ENCODE assay signal across 9 cellular contexts in the genomic region with DNA sequence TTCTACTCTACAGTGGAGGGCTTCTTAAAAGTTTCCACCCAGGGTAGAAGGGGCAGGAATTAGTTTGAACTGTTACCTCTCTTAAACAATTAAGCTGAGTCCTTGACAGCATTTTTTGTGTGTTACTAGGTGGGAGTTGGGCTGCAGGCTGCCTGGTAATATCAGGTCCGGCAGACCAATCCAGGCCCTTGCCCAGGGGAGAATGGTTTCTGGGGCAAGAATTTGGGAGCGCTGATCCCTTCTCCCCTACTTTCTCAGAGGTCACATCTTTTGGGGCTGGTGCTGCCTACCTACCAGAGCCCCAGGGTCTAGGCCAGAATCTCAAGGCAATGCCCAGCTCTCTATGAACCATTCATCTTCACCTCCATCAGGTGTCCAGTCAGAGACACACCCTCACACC. TPM values are rescaled to one million over a fixed set of nuclear protein-coding genes. Genes with fewer than 3 reads are reported as not detected.
DNase-seq lines count a peak whose midpoint lies in the region; ATAC-seq, FAIRE-seq and TF ChIP-seq lines count a peak whose summit lies in the region.
"Had no signal": no experiment of that assay in that cellular context is flagged by ENCODE, and none has a peak within 500 bp of the region (broad histone marks: within the 10 kb centered on the region; RNA-seq: fewer than 3 reads in every experiment).

No MANE protein-coding gene starts in this region.

- peaks cover 59% of the 10 kb centered on the region for H4K20me1 ChIP-seq in astrocyte (ENCODE audit: insufficient read depth, low read length)

- H3K27me3 ChIP-seq in astrocyte (ENCODE audit: insufficient read depth, low read length) (no peaks in the 10 kb centered on the region), liver (ENCODE audit: control insufficient read depth in 4 of 4, insufficient read depth in 4 of 4, low read length in 3 of 4) (no peaks in the 10 kb centered on the region), transverse colon (no peaks in the 10 kb centered on the region)

- intact Hi-C loops in transverse colon (cut with DNase I; ENCODE audit: low total_unique reads), result no loop called here

- H3K27ac ChIP-seq in astrocyte (ENCODE audit: low read depth, low read length) (no peak overlapping the region), liver (ENCODE audit: low read depth in 1 of 2, low read length in 2 of 2) (no peak overlapping the region), transverse colon (peak overlapping the region; percentile 94 to 96 (median 94))

- H3K27ac Mint-ChIP-seq in activated naive CD4-positive, alpha-beta T cell treated with anti-CD3 and anti-CD28 coated beads, Interleukin-2, amount 50 U/mL, for 24 hours, result peak overlapping the region; percentile 97
- peak overlapping the region; percentile 93 for H3K27ac Mint-ChIP-seq in astrocyte (ENCODE audit: unreplicated experiment)

- no peak for TF ChIP-seq POLR2A in transverse colon (IDR thresholded peaks at IDR 0.05)

- no peaks in the 10 kb centered on the region for H3K27me3 Mint-ChIP-seq in activated naive CD4-positive, alpha-beta T cell treated with anti-CD3 and anti-CD28 coated beads, Interleukin-2, amount 50 U/mL, for 24 hours
- no peaks in the 10 kb centered on the region for H3K27me3 Mint-ChIP-seq in astrocyte (ENCODE audit: low read depth, unreplicated experiment)

- H3K9me3 ChIP-seq in astrocyte (ENCODE audit: insufficient read depth, low read depth, low read length) (no peaks in the 10 kb centered on the region), liver (ENCODE audit: control insufficient read depth in 4 of 4, low read length in 3 of 4) (no peaks in the 10 kb centered on the region), transverse colon (no peaks in the 10 kb centered on the region)

- peaks cover 39% of the 10 kb centered on the region for H3K4me1 Mint-ChIP-seq in activated naive CD4-positive, alpha-beta T cell treated with anti-CD3 and anti-CD28 coated beads, Interleukin-2, amount 50 U/mL, for 24 hours
- H3K4me1 Mint-ChIP-seq in astrocyte (ENCODE audit: low read depth, unreplicated experiment), result peaks cover 27% of the 10 kb centered on the region

- peaks cover 22% of the 10 kb centered on the region for H3K4me1 ChIP-seq in astrocyte (ENCODE audit: insufficient read depth, low read length)
- H3K4me1 ChIP-seq in liver (ENCODE audit: control insufficient read depth in 4 of 4, insufficient read depth in 4 of 4, low read length in 3 of 4), result peaks cover 0 to 17% (median 12%) of the 10 kb centered on the region in 4 donors
- peaks cover 7 to 40% (median 34%) of the 10 kb centered on the region in 4 donors for H3K4me1 ChIP-seq in transverse colon

- H3K36me3 Mint-ChIP-seq in activated naive CD4-positive, alpha-beta T cell treated with anti-CD3 and anti-CD28 coated beads, Interleukin-2, amount 50 U/mL, for 24 hours, result peaks cover 18% of the 10 kb centered on the region
- H3K36me3 Mint-ChIP-seq in astrocyte (ENCODE audit: low read depth, unreplicated experiment), result peaks cover 15% of the 10 kb centered on the region

- no peaks in the 10 kb centered on the region for H3K9me3 Mint-ChIP-seq in activated naive CD4-positive, alpha-beta T cell treated with anti-CD3 and anti-CD28 coated beads, Interleukin-2, amount 50 U/mL, for 24 hours
- no peaks in the 10 kb centered on the region for H3K9me3 Mint-ChIP-seq in astrocyte (ENCODE audit: unreplicated experiment)

- peaks cover 18% of the 10 kb centered on the region for H3K36me3 ChIP-seq in astrocyte (ENCODE audit: insufficient read depth, low read length)
- H3K36me3 ChIP-seq in liver (ENCODE audit: control insufficient read depth in 4 of 4, insufficient read depth in 3 of 4, low read depth in 1 of 4, low read length in 3 of 4), result peaks cover 9 to 19% (median 11%) of the 10 kb centered on the region in 4 donors
- H3K36me3 ChIP-seq in transverse colon, result peaks cover 0 to 16% (median 7%) of the 10 kb centered on the region in 4 donors

- FAIRE-seq in astrocyte (lab: Jason Lieb, UNC), result no peak
- FAIRE-seq: islet of Langerhans had no signal

- H2AFZ ChIP-seq in astrocyte (ENCODE audit: low read depth, low read length), result no peak overlapping the region

- H3K4me3 ChIP-seq in astrocyte (ENCODE audit: insufficient read depth, low read depth, low read length) (peak overlapping the region; percentile 97), liver (ENCODE audit: low read depth in 1 of 3, low read length in 3 of 3) (peak overlapping the region; percentile 79 to 87 (median 86)), transverse colon (peak overlapping the region in 2 of 4 donors; percentile 91 to 99)

- TF ChIP-seq CTCF in astrocyte (IDR thresholded peaks at IDR 0.05; ENCODE audit: insufficient read depth, low read depth, low read length) (no peak), liver (IDR thresholded peaks at IDR 0.05; ENCODE audit: low read depth, low read length, missing input control) (no peak), transverse colon (IDR thresholded peaks at IDR 0.05) (no peak)

- no peak for TF ChIP-seq EP300 in transverse colon (IDR thresholded peaks at IDR 0.05; ENCODE audit: low read depth)

- no peak for DNase-seq in activated naive CD4-positive, alpha-beta T cell (lab: John Stamatoyannopoulos, UW)
- DNase-seq in astrocyte (ENCODE audit: low read depth) (no peak), transverse colon (no peak), DMS79 treated with DMSO at 0.1 percent for 48 hours (lab: John Stamatoyannopoulos, UW) (no peak)

- 88% methylated on average over 2 of the region's 2 CpGs for WGBS in liver
- 39 to 60% methylated on average over 2 of the region's 2 CpGs for WGBS in transverse colon (ENCODE audit: low coverage in 1 of 2), 2 donors

- no peak for TF ChIP-seq RAD21 in liver (IDR thresholded peaks at IDR 0.05)

- ATAC-seq in GM21367 (IDR thresholded peaks at IDR 0.05; ENCODE audit: unreplicated experiment) (no peak), GM18511 (IDR thresholded peaks at IDR 0.05; ENCODE audit: unreplicated experiment) (no peak)

- in situ Hi-C loops in transverse colon (cut with MboI; ENCODE audit: low pct_ligation_motif_present in 1 of 4, low pct_unique_long_range_greater_than_20kb in 1 of 4, low sequenced_read_pairs in 3 of 4), result no loop called here

- peak overlapping the region; percentile 94 for H3K4me2 ChIP-seq in astrocyte (ENCODE audit: low read length)

- H3K4me3 Mint-ChIP-seq in activated naive CD4-positive, alpha-beta T cell treated with anti-CD3 and anti-CD28 coated beads, Interleukin-2, amount 50 U/mL, for 24 hours, result peak overlapping the region; percentile 92
- peak overlapping the region; percentile 99 for H3K4me3 Mint-ChIP-seq in astrocyte (ENCODE audit: unreplicated experiment)

- H3K9ac ChIP-seq in astrocyte (ENCODE audit: low read length), result peak overlapping the region; percentile 94
- no peak overlapping the region for H3K9ac ChIP-seq in liver (ENCODE audit: low read depth in 1 of 2, low read length in 2 of 2)

- peaks cover 67% of the 10 kb centered on the region for H3K79me2 ChIP-seq in astrocyte (ENCODE audit: insufficient read depth, low read length)

TF ChIP-seq in liver, 16 proteins besides CTCF, POLR2A, EP300 and RAD21:
- TF ChIP-seq NR2F2 (IDR thresholded peaks at IDR 0.05) (no peak), YY1 (IDR thresholded peaks at IDR 0.05) (no peak), HNF4A (conservative IDR thresholded peaks at IDR 0.05) (no peak), RXRA (IDR thresholded peaks at IDR 0.05) (no peak), SP1 (IDR thresholded peaks at IDR 0.05) (no peak), HNF4G (IDR thresholded peaks at IDR 0.05) (no peak), JUND (IDR thresholded peaks at IDR 0.05) (no peak), TAF1 (conservative IDR thresholded peaks at IDR 0.05) (no peak), ATF3 (IDR thresholded peaks at IDR 0.05) (no peak), GABPA (IDR thresholded peaks at IDR 0.05 in 1 of 2, conservative IDR thresholded peaks at IDR 0.05 in 1 of 2) (no peak), ZBTB33 (IDR thresholded peaks at IDR 0.05) (no peak), FOXA1 (IDR thresholded peaks at IDR 0.05) (no peak), EGR1 (IDR thresholded peaks at IDR 0.05; ENCODE audit: low read depth in 2 of 2) (no peak)
- TF ChIP-seq, protein P1, sequence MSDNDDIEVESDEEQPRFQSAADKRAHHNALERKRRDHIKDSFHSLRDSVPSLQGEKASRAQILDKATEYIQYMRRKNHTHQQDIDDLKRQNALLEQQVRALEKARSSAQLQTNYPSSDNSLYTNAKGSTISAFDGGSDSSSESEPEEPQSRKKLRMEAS (IDR thresholded peaks at IDR 0.05), result no peak

RNA-seq across cellular contexts. Expression of gene PPRC1, which starts 1.6 kb away (rescaled TPM):
- total RNA-seq in astrocyte (54.1 and 56.9 TPM in 2 replicates), liver (1 to 10 TPM; 7.5 to 9.9 TPM), transverse colon (10 to 100 TPM in 3 of 4 donors, 1 to 10 TPM in 1; 7.5 to 62.7 (median 13.7) TPM)
- 10 to 100 TPM in 1 of 2 donors, 1 to 10 TPM in 1; 4.9 to 10.1 TPM for polyA plus RNA-seq in liver

RNA-seq across cellular contexts. Expression of gene LDB1, which starts 14.2 kb away (rescaled TPM):
- total RNA-seq in astrocyte (126 and 134 TPM in 2 replicates), liver (10 to 100 TPM; 11.9 to 51.9 TPM), transverse colon (10 to 100 TPM; 31.9 to 81.9 (median 54.1) TPM)
- polyA plus RNA-seq in liver, result 1 to 10 TPM; 2.4 to 8.6 TPM

RNA-seq across cellular contexts. Expression of gene NOLC1, which starts 17.8 kb away (rescaled TPM):
- 84.1 and 92.9 TPM in 2 replicates for total RNA-seq in astrocyte
- 10 to 100 TPM; 16.9 to 23.8 TPM for total RNA-seq in liver
- polyA plus RNA-seq in liver, result 10 to 100 TPM; 11.6 to 26.3 TPM
- total RNA-seq in transverse colon, result 100 to 1,000 TPM in 1 of 4 donors, 10 to 100 TPM in 3; 19.1 to 119 (median 35.6) TPM

Comparison
In these comparisons a context has a peak if more than half of its experiments do, and no peak if none do; other contexts are left out.
1. H3K27ac ChIP-seq: peak in transverse colon (4 of 4); none in astrocyte (single experiment) and liver (0 of 2).